ENCODE assay signal across 1 cellular context in the genomic region with DNA sequence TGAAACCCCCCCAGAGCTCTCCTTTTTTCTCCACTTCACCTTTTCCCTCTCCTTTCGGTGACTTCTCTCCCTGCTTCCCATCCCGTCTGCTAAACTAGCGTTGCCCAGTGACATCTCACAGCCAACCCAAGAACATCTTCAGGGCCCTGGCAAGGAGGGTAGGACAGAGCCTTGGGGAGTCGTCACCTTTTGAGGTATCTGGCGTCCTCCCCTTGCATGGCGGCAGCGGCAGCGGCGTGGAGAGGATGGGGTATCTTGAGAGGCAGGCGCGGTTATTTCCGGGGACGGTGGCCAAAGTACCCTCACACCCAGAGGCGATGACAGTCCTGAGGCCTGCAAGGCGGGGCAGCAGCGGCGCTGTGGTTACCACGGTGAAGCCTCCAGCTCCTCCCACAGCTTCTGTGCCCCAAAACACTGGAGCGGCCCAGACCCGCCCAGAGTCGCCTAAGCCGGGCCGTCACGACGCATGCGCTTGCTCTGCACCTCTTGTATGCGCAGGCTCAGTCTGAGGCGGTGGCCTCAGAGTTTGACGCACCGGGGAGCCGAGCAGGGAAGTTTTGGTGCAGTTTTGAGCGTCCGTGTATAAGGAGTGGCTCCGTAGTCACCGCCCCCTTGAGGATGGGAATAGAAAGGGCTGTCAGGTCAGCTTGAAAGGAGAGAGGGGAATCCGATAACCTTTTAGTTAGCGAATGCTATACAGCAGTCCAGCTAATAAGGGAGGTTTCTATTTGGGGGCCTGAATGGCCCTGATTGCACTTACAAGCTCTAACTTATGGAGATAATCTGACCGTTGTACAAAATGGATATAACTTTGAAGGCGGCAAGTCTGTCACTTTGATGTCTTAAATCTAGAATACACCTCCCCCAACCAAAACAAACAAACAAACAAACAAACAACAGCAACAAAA.
TF ChIP-seq lines count a peak whose summit lies in the region.

A gene (minus strand): TSS at position 446 of the 908 bp plus-strand sequence. CDS start 228 bp downstream, at position 218.

TF ChIP-seq in HepG2, 621 proteins besides CTCF, POLR2A, EP300 and RAD21 (continued from another document and continues in another):
- TF ChIP-seq, protein P1, sequence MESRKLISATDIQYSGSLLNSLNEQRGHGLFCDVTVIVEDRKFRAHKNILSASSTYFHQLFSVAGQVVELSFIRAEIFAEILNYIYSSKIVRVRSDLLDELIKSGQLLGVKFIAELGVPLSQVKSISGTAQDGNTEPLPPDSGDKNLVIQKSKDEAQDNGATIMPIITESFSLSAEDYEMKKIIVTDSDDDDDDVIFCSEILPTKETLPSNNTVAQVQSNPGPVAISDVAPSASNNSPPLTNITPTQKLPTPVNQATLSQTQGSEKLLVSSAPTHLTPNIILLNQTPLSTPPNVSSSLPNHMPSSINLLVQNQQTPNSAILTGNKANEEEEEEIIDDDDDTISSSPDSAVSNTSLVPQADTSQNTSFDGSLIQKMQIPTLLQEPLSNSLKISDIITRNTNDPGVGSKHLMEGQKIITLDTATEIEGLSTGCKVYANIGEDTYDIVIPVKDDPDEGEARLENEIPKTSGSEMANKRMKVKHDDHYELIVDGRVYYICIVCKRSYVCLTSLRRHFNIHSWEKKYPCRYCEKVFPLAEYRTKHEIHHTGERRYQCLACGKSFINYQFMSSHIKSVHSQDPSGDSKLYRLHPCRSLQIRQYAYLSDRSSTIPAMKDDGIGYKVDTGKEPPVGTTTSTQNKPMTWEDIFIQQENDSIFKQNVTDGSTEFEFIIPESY (CRISPR knock-in tag; IDR thresholded peaks at IDR 0.05), result no peak
- TF ChIP-seq HMG20A (CRISPR knock-in tag; IDR thresholded peaks at IDR 0.05; ENCODE audit: borderline replicate concordance) (0 out of 2 replicates have a peak, but pooled peaks have one; percentile 25), ELF1 (CRISPR knock-in tag; IDR thresholded peaks at IDR 0.05) (peak; percentile 47; the same call in 1 of the 2 replicates), RFX5 (IDR thresholded peaks at IDR 0.05; ENCODE audit: low read depth, low read length) (peak; percentile 60; the same call in 1 of the 2 replicates), TRIM24 (CRISPR knock-in tag; IDR thresholded peaks at IDR 0.05) (no peak), ZNF747 (CRISPR knock-in tag; IDR thresholded peaks at IDR 0.05; ENCODE audit: borderline replicate concordance) (peak; percentile 41; the same call in 1 of the 2 replicates), ZNF644 (CRISPR knock-in tag; IDR thresholded peaks at IDR 0.05; ENCODE audit: low read depth) (peak; percentile 18; the same call in 1 of the 2 replicates), ERF (CRISPR knock-in tag; IDR thresholded peaks at IDR 0.05) (peak; percentile 73; the same call in 1 of the 2 replicates), CBX2 (IDR thresholded peaks at IDR 0.05; ENCODE audit: low read depth, low read length) (no peak), CBX2 (CRISPR knock-in tag; IDR thresholded peaks at IDR 0.05; ENCODE audit: low read depth) (0 out of 2 replicates have a peak, but pooled peaks have one; percentile 46), FOXO1 (CRISPR knock-in tag; IDR thresholded peaks at IDR 0.05) (peak; percentile 35; the same call in 1 of the 2 replicates), MTF2 (CRISPR knock-in tag; IDR thresholded peaks at IDR 0.05; ENCODE audit: borderline replicate concordance) (0 out of 2 replicates have a peak, but pooled peaks have one; percentile 27), HOXA3 (CRISPR knock-in tag; IDR thresholded peaks at IDR 0.05) (peak; percentile 47), FOXK1 (CRISPR knock-in tag; IDR thresholded peaks at IDR 0.05; ENCODE audit: borderline replicate concordance, low read depth) (peak; percentile 75; the same call in 1 of the 2 replicates), KLF16 (CRISPR knock-in tag; IDR thresholded peaks at IDR 0.05) (peak in 1 of 2 experiments; percentile 59; a peak in 1 of 4 replicates), TSC22D2 (CRISPR knock-in tag; IDR thresholded peaks at IDR 0.05; ENCODE audit: borderline replicate concordance) (no peak), HDAC2 (CRISPR knock-in tag; IDR thresholded peaks at IDR 0.05) (0 out of 2 replicates have a peak, but pooled peaks have one; percentile 44), SOX5 (CRISPR knock-in tag; IDR thresholded peaks at IDR 0.05; ENCODE audit: borderline replicate concordance) (peak; percentile 7; the same call in 1 of the 2 replicates), ZNF768 (CRISPR knock-in tag; IDR thresholded peaks at IDR 0.05) (no peak), KDM3A (CRISPR knock-in tag; IDR thresholded peaks at IDR 0.05; ENCODE audit: low read depth) (0 out of 2 replicates have a peak, but pooled peaks have one; percentile 25), KMT2A (CRISPR knock-in tag; IDR thresholded peaks at IDR 0.05) (0 out of 2 replicates have a peak, but pooled peaks have one; percentile 57), SMC3 (IDR thresholded peaks at IDR 0.05; ENCODE audit: low read length) (peak; percentile 25; the same call in 1 of the 2 replicates), ZNF292 (CRISPR knock-in tag; IDR thresholded peaks at IDR 0.05; ENCODE audit: borderline replicate concordance, low read depth) (peak; percentile 89), KLF13 (CRISPR knock-in tag; IDR thresholded peaks at IDR 0.05) (0 out of 2 replicates have a peak, but pooled peaks have one; percentile 72), LCORL (IDR thresholded peaks at IDR 0.05) (no peak), LCORL (CRISPR knock-in tag; IDR thresholded peaks at IDR 0.05) (peak; percentile 97), TOE1 (CRISPR knock-in tag; IDR thresholded peaks at IDR 0.05) (no peak), PHF21A (CRISPR knock-in tag; IDR thresholded peaks at IDR 0.05) (peak; percentile 75), ZNF772 (CRISPR knock-in tag; IDR thresholded peaks at IDR 0.05) (peak; percentile 39; the same call in 1 of the 2 replicates), DMAP1 (CRISPR knock-in tag; IDR thresholded peaks at IDR 0.05) (peak; percentile 50; the same call in 1 of the 2 replicates), GATAD2A (CRISPR knock-in tag; IDR thresholded peaks at IDR 0.05) (peak; percentile 44; the same call in 1 of the 2 replicates), KAT8 (CRISPR knock-in tag; IDR thresholded peaks at IDR 0.05) (peak; percentile 64), HNRNPK (IDR thresholded peaks at IDR 0.05; ENCODE audit: low read depth, low read length, poor library complexity, severe bottlenecking) (no peak), HES4 (CRISPR knock-in tag; IDR thresholded peaks at IDR 0.05; ENCODE audit: borderline replicate concordance) (peak; percentile 68; the same call in 1 of the 2 replicates), BORCS8-MEF2B (CRISPR knock-in tag; IDR thresholded peaks at IDR 0.05) (peak; percentile 68)
- TF ChIP-seq, protein P2, sequence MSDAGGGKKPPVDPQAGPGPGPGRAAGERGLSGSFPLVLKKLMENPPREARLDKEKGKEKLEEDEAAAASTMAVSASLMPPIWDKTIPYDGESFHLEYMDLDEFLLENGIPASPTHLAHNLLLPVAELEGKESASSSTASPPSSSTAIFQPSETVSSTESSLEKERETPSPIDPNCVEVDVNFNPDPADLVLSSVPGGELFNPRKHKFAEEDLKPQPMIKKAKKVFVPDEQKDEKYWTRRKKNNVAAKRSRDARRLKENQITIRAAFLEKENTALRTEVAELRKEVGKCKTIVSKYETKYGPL (CRISPR knock-in tag; IDR thresholded peaks at IDR 0.05), result no peak
- TF ChIP-seq, protein P3, sequence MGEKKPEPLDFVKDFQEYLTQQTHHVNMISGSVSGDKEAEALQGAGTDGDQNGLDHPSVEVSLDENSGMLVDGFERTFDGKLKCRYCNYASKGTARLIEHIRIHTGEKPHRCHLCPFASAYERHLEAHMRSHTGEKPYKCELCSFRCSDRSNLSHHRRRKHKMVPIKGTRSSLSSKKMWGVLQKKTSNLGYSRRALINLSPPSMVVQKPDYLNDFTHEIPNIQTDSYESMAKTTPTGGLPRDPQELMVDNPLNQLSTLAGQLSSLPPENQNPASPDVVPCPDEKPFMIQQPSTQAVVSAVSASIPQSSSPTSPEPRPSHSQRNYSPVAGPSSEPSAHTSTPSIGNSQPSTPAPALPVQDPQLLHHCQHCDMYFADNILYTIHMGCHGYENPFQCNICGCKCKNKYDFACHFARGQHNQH (CRISPR knock-in tag; IDR thresholded peaks at IDR 0.05), result peak; percentile 47
- TF ChIP-seq, protein P4, sequence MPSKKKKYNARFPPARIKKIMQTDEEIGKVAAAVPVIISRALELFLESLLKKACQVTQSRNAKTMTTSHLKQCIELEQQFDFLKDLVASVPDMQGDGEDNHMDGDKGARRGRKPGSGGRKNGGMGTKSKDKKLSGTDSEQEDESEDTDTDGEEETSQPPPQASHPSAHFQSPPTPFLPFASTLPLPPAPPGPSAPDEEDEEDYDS (CRISPR knock-in tag; IDR thresholded peaks at IDR 0.05), result peak; percentile 76
- TF ChIP-seq, protein P5, sequence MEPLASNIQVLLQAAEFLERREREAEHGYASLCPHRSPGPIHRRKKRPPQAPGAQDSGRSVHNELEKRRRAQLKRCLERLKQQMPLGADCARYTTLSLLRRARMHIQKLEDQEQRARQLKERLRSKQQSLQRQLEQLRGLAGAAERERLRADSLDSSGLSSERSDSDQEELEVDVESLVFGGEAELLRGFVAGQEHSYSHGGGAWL (CRISPR knock-in tag; IDR thresholded peaks at IDR 0.05), result no peak
- TF ChIP-seq, protein P6, sequence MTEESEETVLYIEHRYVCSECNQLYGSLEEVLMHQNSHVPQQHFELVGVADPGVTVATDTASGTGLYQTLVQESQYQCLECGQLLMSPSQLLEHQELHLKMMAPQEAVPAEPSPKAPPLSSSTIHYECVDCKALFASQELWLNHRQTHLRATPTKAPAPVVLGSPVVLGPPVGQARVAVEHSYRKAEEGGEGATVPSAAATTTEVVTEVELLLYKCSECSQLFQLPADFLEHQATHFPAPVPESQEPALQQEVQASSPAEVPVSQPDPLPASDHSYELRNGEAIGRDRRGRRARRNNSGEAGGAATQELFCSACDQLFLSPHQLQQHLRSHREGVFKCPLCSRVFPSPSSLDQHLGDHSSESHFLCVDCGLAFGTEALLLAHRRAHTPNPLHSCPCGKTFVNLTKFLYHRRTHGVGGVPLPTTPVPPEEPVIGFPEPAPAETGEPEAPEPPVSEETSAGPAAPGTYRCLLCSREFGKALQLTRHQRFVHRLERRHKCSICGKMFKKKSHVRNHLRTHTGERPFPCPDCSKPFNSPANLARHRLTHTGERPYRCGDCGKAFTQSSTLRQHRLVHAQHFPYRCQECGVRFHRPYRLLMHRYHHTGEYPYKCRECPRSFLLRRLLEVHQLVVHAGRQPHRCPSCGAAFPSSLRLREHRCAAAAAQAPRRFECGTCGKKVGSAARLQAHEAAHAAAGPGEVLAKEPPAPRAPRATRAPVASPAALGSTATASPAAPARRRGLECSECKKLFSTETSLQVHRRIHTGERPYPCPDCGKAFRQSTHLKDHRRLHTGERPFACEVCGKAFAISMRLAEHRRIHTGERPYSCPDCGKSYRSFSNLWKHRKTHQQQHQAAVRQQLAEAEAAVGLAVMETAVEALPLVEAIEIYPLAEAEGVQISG (CRISPR knock-in tag; IDR thresholded peaks at IDR 0.05), result peak; percentile 99
- TF ChIP-seq, protein P7, sequence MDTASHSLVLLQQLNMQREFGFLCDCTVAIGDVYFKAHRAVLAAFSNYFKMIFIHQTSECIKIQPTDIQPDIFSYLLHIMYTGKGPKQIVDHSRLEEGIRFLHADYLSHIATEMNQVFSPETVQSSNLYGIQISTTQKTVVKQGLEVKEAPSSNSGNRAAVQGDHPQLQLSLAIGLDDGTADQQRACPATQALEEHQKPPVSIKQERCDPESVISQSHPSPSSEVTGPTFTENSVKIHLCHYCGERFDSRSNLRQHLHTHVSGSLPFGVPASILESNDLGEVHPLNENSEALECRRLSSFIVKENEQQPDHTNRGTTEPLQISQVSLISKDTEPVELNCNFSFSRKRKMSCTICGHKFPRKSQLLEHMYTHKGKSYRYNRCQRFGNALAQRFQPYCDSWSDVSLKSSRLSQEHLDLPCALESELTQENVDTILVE (CRISPR knock-in tag; IDR thresholded peaks at IDR 0.05), result 0 out of 2 replicates have a peak, but pooled peaks have one; percentile 51
- TF ChIP-seq, protein P8, sequence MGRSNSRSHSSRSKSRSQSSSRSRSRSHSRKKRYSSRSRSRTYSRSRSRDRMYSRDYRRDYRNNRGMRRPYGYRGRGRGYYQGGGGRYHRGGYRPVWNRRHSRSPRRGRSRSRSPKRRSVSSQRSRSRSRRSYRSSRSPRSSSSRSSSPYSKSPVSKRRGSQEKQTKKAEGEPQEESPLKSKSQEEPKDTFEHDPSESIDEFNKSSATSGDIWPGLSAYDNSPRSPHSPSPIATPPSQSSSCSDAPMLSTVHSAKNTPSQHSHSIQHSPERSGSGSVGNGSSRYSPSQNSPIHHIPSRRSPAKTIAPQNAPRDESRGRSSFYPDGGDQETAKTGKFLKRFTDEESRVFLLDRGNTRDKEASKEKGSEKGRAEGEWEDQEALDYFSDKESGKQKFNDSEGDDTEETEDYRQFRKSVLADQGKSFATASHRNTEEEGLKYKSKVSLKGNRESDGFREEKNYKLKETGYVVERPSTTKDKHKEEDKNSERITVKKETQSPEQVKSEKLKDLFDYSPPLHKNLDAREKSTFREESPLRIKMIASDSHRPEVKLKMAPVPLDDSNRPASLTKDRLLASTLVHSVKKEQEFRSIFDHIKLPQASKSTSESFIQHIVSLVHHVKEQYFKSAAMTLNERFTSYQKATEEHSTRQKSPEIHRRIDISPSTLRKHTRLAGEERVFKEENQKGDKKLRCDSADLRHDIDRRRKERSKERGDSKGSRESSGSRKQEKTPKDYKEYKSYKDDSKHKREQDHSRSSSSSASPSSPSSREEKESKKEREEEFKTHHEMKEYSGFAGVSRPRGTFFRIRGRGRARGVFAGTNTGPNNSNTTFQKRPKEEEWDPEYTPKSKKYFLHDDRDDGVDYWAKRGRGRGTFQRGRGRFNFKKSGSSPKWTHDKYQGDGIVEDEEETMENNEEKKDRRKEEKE (IDR thresholded peaks at IDR 0.05), result no peak
- TF ChIP-seq, protein P9, sequence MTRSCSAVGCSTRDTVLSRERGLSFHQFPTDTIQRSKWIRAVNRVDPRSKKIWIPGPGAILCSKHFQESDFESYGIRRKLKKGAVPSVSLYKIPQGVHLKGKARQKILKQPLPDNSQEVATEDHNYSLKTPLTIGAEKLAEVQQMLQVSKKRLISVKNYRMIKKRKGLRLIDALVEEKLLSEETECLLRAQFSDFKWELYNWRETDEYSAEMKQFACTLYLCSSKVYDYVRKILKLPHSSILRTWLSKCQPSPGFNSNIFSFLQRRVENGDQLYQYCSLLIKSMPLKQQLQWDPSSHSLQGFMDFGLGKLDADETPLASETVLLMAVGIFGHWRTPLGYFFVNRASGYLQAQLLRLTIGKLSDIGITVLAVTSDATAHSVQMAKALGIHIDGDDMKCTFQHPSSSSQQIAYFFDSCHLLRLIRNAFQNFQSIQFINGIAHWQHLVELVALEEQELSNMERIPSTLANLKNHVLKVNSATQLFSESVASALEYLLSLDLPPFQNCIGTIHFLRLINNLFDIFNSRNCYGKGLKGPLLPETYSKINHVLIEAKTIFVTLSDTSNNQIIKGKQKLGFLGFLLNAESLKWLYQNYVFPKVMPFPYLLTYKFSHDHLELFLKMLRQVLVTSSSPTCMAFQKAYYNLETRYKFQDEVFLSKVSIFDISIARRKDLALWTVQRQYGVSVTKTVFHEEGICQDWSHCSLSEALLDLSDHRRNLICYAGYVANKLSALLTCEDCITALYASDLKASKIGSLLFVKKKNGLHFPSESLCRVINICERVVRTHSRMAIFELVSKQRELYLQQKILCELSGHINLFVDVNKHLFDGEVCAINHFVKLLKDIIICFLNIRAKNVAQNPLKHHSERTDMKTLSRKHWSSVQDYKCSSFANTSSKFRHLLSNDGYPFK (CRISPR knock-in tag; IDR thresholded peaks at IDR 0.05; ENCODE audit: borderline replicate concordance), result peak; percentile 62; the same call in 1 of the 2 replicates
